In genomic region chr2:105790467-105791118, GRCh38 we compare ENCODE assay signal across 8 cellular contexts. TPM values are rescaled to one million over a fixed set of nuclear protein-coding genes. Genes with fewer than 3 reads are reported as not detected.
A peak's percentile ranks its signal among the peaks of the same experiment; 100 is the strongest.
DNase-seq lines count a peak whose midpoint lies in the region; ATAC-seq and TF ChIP-seq lines count a peak whose summit lies in the region.

No MANE protein-coding gene starts in this region.

- peak; percentile 12 for ATAC-seq in HG03060 (IDR thresholded peaks at IDR 0.05; ENCODE audit: low read depth, unreplicated experiment)

- peak overlapping the region; percentile 94 for H3K27ac Mint-ChIP-seq in activated T-helper 2 cell treated with anti-CD3 and anti-CD28 coated beads, Interferon-gamma antibody, Interleukin-2, Interleukin-4, amounts not matched to agents 10 μg/mL and 5 μg/mL and 100 μg/mL, durations not matched to agents 14 hours and 24 hours and 36 hours

- H3K4me1 ChIP-seq in mucosa of stomach (ENCODE audit: control insufficient read depth, insufficient read depth, low read length): peaks cover 36% of the 10 kb centered on the region

- intact Hi-C loops in activated T-helper 2 cell treated with anti-CD3 and anti-CD28 coated beads, Interferon-gamma antibody, Interleukin-2, Interleukin-4, amounts not matched to agents 10 μg/mL and 5 μg/mL and 100 μg/mL, durations not matched to agents 14 hours and 24 hours and 36 hours (cut with micrococcal nuclease): loop anchor here (1.0 to 10.0 kb wide), 4 partner anchors 21 to 456 kb away; partner anchors contain the start of gene C2orf49

- no peaks in the 10 kb centered on the region for H3K9me3 ChIP-seq in mucosa of stomach (ENCODE audit: control insufficient read depth, low read length)

- TF ChIP-seq POLR2A in GM19193 (IDR thresholded peaks at IDR 0.05; ENCODE audit: extremely low read depth, insufficient read depth, insufficient read length): peak; percentile 4

- peaks cover 47% of the 10 kb centered on the region for H3K36me3 Mint-ChIP-seq in activated T-helper 2 cell treated with anti-CD3 and anti-CD28 coated beads, Interferon-gamma antibody, Interleukin-2, Interleukin-4, amounts not matched to agents 10 μg/mL and 5 μg/mL and 100 μg/mL, durations not matched to agents 14 hours and 24 hours and 36 hours (ENCODE audit: low read depth)

- no peak for DNase-seq in activated T-helper 2 cell treated with anti-CD3 and anti-CD28 coated beads, Interferon-gamma antibody, Interleukin-2, Interleukin-4, amounts not matched to agents 10 μg/mL and 5 μg/mL and 100 μg/mL, durations not matched to agents 14 hours and 24 hours and 36 hours (ENCODE audit: low spot score)
- DNase-seq in NCI-H69 (lab: John Stamatoyannopoulos, UW) (no peak), NCI-H524 (lab: John Stamatoyannopoulos, UW) (no peak), inferior parietal cortex (ENCODE audit: extremely low spot score) (no peak)
- DNase-seq in stimulated activated CD8-positive, alpha-beta memory T cell treated with anti-CD3 and anti-CD28 coated beads, Interleukin-4, amount 100 ng/mL, for 48 hours: no peak

- no peaks in the 10 kb centered on the region for H3K9me3 Mint-ChIP-seq in activated T-helper 2 cell treated with anti-CD3 and anti-CD28 coated beads, Interferon-gamma antibody, Interleukin-2, Interleukin-4, amounts not matched to agents 10 μg/mL and 5 μg/mL and 100 μg/mL, durations not matched to agents 14 hours and 24 hours and 36 hours

- peaks cover 86% of the 10 kb centered on the region for H3K4me1 Mint-ChIP-seq in activated T-helper 2 cell treated with anti-CD3 and anti-CD28 coated beads, Interferon-gamma antibody, Interleukin-2, Interleukin-4, amounts not matched to agents 10 μg/mL and 5 μg/mL and 100 μg/mL, durations not matched to agents 14 hours and 24 hours and 36 hours (ENCODE audit: low read depth)

- no peaks in the 10 kb centered on the region for H3K36me3 ChIP-seq in mucosa of stomach (ENCODE audit: control insufficient read depth, insufficient read depth, low read length)

- H3K4me3 Mint-ChIP-seq in activated T-helper 2 cell treated with anti-CD3 and anti-CD28 coated beads, Interferon-gamma antibody, Interleukin-2, Interleukin-4, amounts not matched to agents 10 μg/mL and 5 μg/mL and 100 μg/mL, durations not matched to agents 14 hours and 24 hours and 36 hours (ENCODE audit: low read depth): peak overlapping the region; percentile 65

- H3K27me3 Mint-ChIP-seq in activated T-helper 2 cell treated with anti-CD3 and anti-CD28 coated beads, Interferon-gamma antibody, Interleukin-2, Interleukin-4, amounts not matched to agents 10 μg/mL and 5 μg/mL and 100 μg/mL, durations not matched to agents 14 hours and 24 hours and 36 hours (ENCODE audit: low read depth): no peaks in the 10 kb centered on the region

- no peaks in the 10 kb centered on the region for H3K27me3 ChIP-seq in mucosa of stomach (ENCODE audit: control insufficient read depth, insufficient read depth, low read length)

- H3K9ac ChIP-seq in mucosa of stomach (ENCODE audit: low read length): peak overlapping the region; percentile 12

- no peak overlapping the region for H3K4me3 ChIP-seq in mucosa of stomach (ENCODE audit: low read length)

RNA-seq across cellular contexts. Expression of gene NCK2, which starts 45.9 kb away (rescaled TPM):
- 72.4 and 73.9 TPM in 2 replicates for total RNA-seq in activated T-helper 2 cell treated with anti-CD3 and anti-CD28 coated beads, Interferon-gamma antibody, Interleukin-2, Interleukin-4, amounts not matched to agents 10 μg/mL and 5 μg/mL and 100 μg/mL, durations not matched to agents 14 hours and 24 hours and 36 hours
